In genomic region chr1:106995970-106996369, GRCh38 we compare ENCODE assay signal across 13 cellular contexts.
DNase-seq lines count a peak whose midpoint lies in the region; ATAC-seq, FAIRE-seq and TF ChIP-seq lines count a peak whose summit lies in the region.
"Had no signal": no experiment of that assay in that cellular context is flagged by ENCODE, and none has a peak within 500 bp of the region (broad histone marks: within the 10 kb centered on the region; RNA-seq: fewer than 3 reads in every experiment).

No MANE protein-coding gene starts in this region.

- no peaks in the 10 kb centered on the region for H4K20me1 ChIP-seq in HepG2 (ENCODE audit: insufficient read depth, low read length)

- ATAC-seq in GM18907 (IDR thresholded peaks at IDR 0.05; ENCODE audit: unreplicated experiment) (peak; percentile 93), GM21576 (IDR thresholded peaks at IDR 0.05; ENCODE audit: unreplicated experiment) (peak; percentile 97), HG03103 (IDR thresholded peaks at IDR 0.05; ENCODE audit: low read depth, unreplicated experiment) (peak; percentile 97), memory B cell (ENCODE audit: low read depth) (peak; percentile 89), HepG2 (no peak)

- no peak overlapping the region for H3K9ac ChIP-seq in HepG2 (ENCODE audit: insufficient read depth, low read depth, low read length)

- CTCF ChIA-PET in HepG2 (lab: Yijun Ruan, JAX; ENCODE audit: low intra/inter-chr PET ratio, low total read pairs), result no interaction called here

- no peaks in the 10 kb centered on the region for H3K27me3 ChIP-seq in HepG2 (ENCODE audit: control insufficient read depth in 1 of 2, insufficient read depth in 2 of 2, low read length in 2 of 2)
- H3K27me3 ChIP-seq: SJSA1 had no signal

- no peak for FAIRE-seq in HepG2 (lab: Jason Lieb, UNC)

- no peak overlapping the region for H3K27ac ChIP-seq in HepG2 (ENCODE audit: extremely low read length, insufficient read depth, low read length)
- H3K27ac ChIP-seq: dorsolateral prefrontal cortex, SJSA1 had no signal

- no peak for TF ChIP-seq CTCF in HepG2 (CRISPR knock-in tag; IDR thresholded peaks at IDR 0.05)

- no peaks in the 10 kb centered on the region for H3K27me3 Mint-ChIP-seq in memory B cell
- peaks cover 0 to under 1% (median 0%) of the 10 kb centered on the region in 3 donors for H3K27me3 Mint-ChIP-seq in immature natural killer cell (ENCODE audit: low read depth in 3 of 3)

- in situ Hi-C loops in HepG2 (cut with HindIII; ENCODE audit: extremely low pct_ligation_motif_present, low pct_unique_long_range_greater_than_20kb), result no loop called here

- H3K4me1 Mint-ChIP-seq in memory B cell (peaks cover 3% of the 10 kb centered on the region), immature natural killer cell (no peaks in the 10 kb centered on the region)
- H3K4me1 Mint-ChIP-seq: activated naive CD8-positive, alpha-beta T cell treated with anti-CD3 and anti-CD28 coated beads for 36 hours had no signal

- no peaks in the 10 kb centered on the region for H3K36me3 ChIP-seq in HepG2 (replicated peaks in 1 of 2; ENCODE audit: control insufficient read depth in 1 of 2, insufficient read depth in 2 of 2, low read length in 2 of 2)
- H3K36me3 ChIP-seq: SJSA1 had no signal

- no peak overlapping the region for H3K4me3 ChIP-seq in HepG2 (replicated peaks in 1 of 3; ENCODE audit: insufficient read depth in 1 of 3, low read depth in 2 of 3, low read length in 3 of 3)
- H3K4me3 ChIP-seq: dorsolateral prefrontal cortex, SJSA1 had no signal

- H3K4me1 ChIP-seq in HepG2 (ENCODE audit: insufficient read depth, low read length), result no peaks in the 10 kb centered on the region
- H3K4me1 ChIP-seq: Caco-2, SJSA1 had no signal

- peaks cover 28% of the 10 kb centered on the region for H3K9me3 ChIP-seq in HepG2 (ENCODE audit: low read length)
- H3K9me3 ChIP-seq: Caco-2, SJSA1 had no signal

- BruUV-seq in HepG2 (replicated peaks; lab: Mats Ljungman, UMichigan), result no TSS peak

- no peak overlapping the region for H3K27ac Mint-ChIP-seq in memory B cell
- no peak overlapping the region for H3K27ac Mint-ChIP-seq in immature natural killer cell
- H3K27ac Mint-ChIP-seq: activated naive CD8-positive, alpha-beta T cell treated with anti-CD3 and anti-CD28 coated beads for 36 hours had no signal

- H3K36me3 Mint-ChIP-seq in memory B cell (no peaks in the 10 kb centered on the region), immature natural killer cell (no peaks in the 10 kb centered on the region)
- H3K36me3 Mint-ChIP-seq: activated naive CD8-positive, alpha-beta T cell treated with anti-CD3 and anti-CD28 coated beads for 36 hours had no signal

- peaks cover 6% of the 10 kb centered on the region for H3K9me3 Mint-ChIP-seq in memory B cell
- peaks cover 0 to 11% (median 2%) of the 10 kb centered on the region in 6 donors for H3K9me3 Mint-ChIP-seq in immature natural killer cell

- POLR2A ChIA-PET in HepG2 (lab: Yijun Ruan, JAX), result no interaction called here

- no peak for TF ChIP-seq RAD21 in HepG2 (CRISPR knock-in tag; IDR thresholded peaks at IDR 0.05)

- H3K79me2 ChIP-seq in HepG2 (ENCODE audit: insufficient read depth, low read length), result no peaks in the 10 kb centered on the region

- TF ChIP-seq POLR2A in HepG2 (IDR thresholded peaks at IDR 0.05; ENCODE audit: insufficient read depth in 1 of 2, low read depth in 2 of 2, low read length in 2 of 2), result no peak

- intact Hi-C loops in HepG2 (cut with micrococcal nuclease; ENCODE audit: unreplicated experiment), result no loop called here

- no peak overlapping the region for H3K4me3 Mint-ChIP-seq in memory B cell
- H3K4me3 Mint-ChIP-seq in immature natural killer cell, result no peak overlapping the region
- H3K4me3 Mint-ChIP-seq: activated naive CD8-positive, alpha-beta T cell treated with anti-CD3 and anti-CD28 coated beads for 36 hours had no signal

- no peak overlapping the region for H2AFZ ChIP-seq in HepG2 (ENCODE audit: low read length)

- DNase-seq in memory B cell (ENCODE audit: low spot score in 2 of 2), result peak in 1 of 2 donors; percentile 5
- DNase-seq in HepG2 (ENCODE audit: low spot score), result no peak
- no peak for DNase-seq in retina
- DNase-seq in immature natural killer cell, result no peak
- DNase-seq: activated naive CD8-positive, alpha-beta T cell treated with anti-CD3 and anti-CD28 coated beads for 36 hours; Caco-2; dorsolateral prefrontal cortex; Karpas-422; NCI-H345 had no signal

- H3K4me2 ChIP-seq in HepG2 (ENCODE audit: low read depth, low read length), result no peak overlapping the region

- TF ChIP-seq EP300 in HepG2 (IDR thresholded peaks at IDR 0.05; ENCODE audit: low read depth in 2 of 2, low read length in 2 of 2), result no peak
- no peak for TF ChIP-seq EP300 in HepG2 (CRISPR knock-in tag; IDR thresholded peaks at IDR 0.05; ENCODE audit: borderline replicate concordance)

TF ChIP-seq in HepG2, 621 proteins besides CTCF, POLR2A, EP300 and RAD21:
- TF ChIP-seq ZNF280B (CRISPR knock-in tag; IDR thresholded peaks at IDR 0.05; ENCODE audit: borderline replicate concordance) (no peak), ZBTB38 (CRISPR knock-in tag; IDR thresholded peaks at IDR 0.05) (no peak), CEBPB (IDR thresholded peaks at IDR 0.05; ENCODE audit: borderline replicate concordance, low read depth, low read length) (no peak), KLF11 (CRISPR knock-in tag; IDR thresholded peaks at IDR 0.05) (no peak), NR0B2 (CRISPR knock-in tag; IDR thresholded peaks at IDR 0.05) (no peak), TCF7 (IDR thresholded peaks at IDR 0.05; ENCODE audit: low read depth) (no peak), ZNF549 (CRISPR knock-in tag; IDR thresholded peaks at IDR 0.05) (no peak), SMAD3 (CRISPR knock-in tag; IDR thresholded peaks at IDR 0.05) (no peak), ZNF180 (CRISPR knock-in tag; IDR thresholded peaks at IDR 0.05; ENCODE audit: borderline replicate concordance, low read depth) (no peak), MED8 (CRISPR knock-in tag; IDR thresholded peaks at IDR 0.05; ENCODE audit: insufficient replicate concordance) (no peak), RBM39 (IDR thresholded peaks at IDR 0.05; ENCODE audit: low read depth, low read length, poor library complexity, severe bottlenecking) (no peak), ZNF839 (CRISPR knock-in tag; IDR thresholded peaks at IDR 0.05; ENCODE audit: borderline replicate concordance) (no peak)
- TF ChIP-seq, protein P1, sequence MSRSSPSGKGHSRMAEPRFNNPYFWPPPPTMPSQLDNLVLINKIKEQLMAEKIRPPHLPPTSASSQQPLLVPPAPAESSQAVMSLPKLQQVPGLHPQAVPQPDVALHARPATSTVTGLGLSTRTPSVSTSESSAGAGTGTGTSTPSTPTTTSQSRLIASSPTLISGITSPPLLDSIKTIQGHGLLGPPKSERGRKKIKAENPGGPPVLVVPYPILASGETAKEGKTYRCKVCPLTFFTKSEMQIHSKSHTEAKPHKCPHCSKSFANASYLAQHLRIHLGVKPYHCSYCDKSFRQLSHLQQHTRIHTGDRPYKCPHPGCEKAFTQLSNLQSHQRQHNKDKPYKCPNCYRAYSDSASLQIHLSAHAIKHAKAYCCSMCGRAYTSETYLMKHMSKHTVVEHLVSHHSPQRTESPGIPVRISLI (CRISPR knock-in tag; IDR thresholded peaks at IDR 0.05; ENCODE audit: borderline replicate concordance), result no peak
